Comparison of ENCODE assay signal across 14 cellular contexts in the genomic region with DNA sequence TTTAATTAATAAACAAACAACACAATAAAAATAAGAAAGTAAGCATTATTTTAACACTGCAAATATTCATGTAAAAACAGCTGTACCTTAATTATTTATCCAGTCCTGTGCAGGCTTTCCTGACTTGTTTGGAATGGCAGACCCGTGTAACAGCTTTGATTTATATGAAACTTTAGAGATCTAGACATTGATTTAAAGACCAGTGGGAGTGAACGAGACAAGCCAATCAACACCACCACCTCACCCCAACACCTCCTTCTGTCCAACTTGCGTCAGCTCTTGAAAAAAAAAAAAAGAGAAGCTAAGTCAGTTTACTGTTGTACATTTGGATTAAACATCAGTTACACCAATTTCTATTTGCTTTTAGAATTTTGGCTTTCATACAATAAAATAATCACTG. TPM values are rescaled to one million over a fixed set of nuclear protein-coding genes. Genes with fewer than 3 reads are reported as not detected.
DNase-seq lines count a peak whose midpoint lies in the region; ATAC-seq and TF ChIP-seq lines count a peak whose summit lies in the region.
"Had no signal": no experiment of that assay in that cellular context is flagged by ENCODE, and none has a peak within 500 bp of the region (broad histone marks: within the 10 kb centered on the region; RNA-seq: fewer than 3 reads in every experiment).

No MANE protein-coding gene starts in this region.

- TF ChIP-seq CTCF in LNCaP clone FGC (IDR thresholded peaks at IDR 0.05; ENCODE audit: control insufficient read depth, extremely low read depth, insufficient read depth) (no peak), right lobe of liver (IDR thresholded peaks at IDR 0.05) (no peak)

- peak; percentile 49 to 80 (median 66) for ATAC-seq in right lobe of liver
- ATAC-seq in GM21529 (IDR thresholded peaks at IDR 0.05; ENCODE audit: unreplicated experiment): no peak

- H3K27me3 ChIP-seq in GM23248 (replicated peaks; ENCODE audit: insufficient read depth) (no peaks in the 10 kb centered on the region), endocrine pancreas (ENCODE audit: control insufficient read depth, insufficient read depth, low read length) (no peaks in the 10 kb centered on the region), right lobe of liver (no peaks in the 10 kb centered on the region)

- no peaks in the 10 kb centered on the region for H4K20me1 ChIP-seq in GM23248 (ENCODE audit: insufficient read depth)

- peak overlapping the region; percentile 17; the same call in 1 of the 2 replicates for H2AFZ ChIP-seq in GM23248

- H3K4me2 ChIP-seq in GM23248 (ENCODE audit: unreplicated experiment): no peak overlapping the region

- no peaks in the 10 kb centered on the region for H3K9me2 ChIP-seq in GM23248 (ENCODE audit: insufficient read depth)

- TF ChIP-seq POLR2A in right lobe of liver (IDR thresholded peaks at IDR 0.05): peak; percentile 69

- no peaks in the 10 kb centered on the region for H3K4me1 ChIP-seq in GM23248 (ENCODE audit: insufficient read depth)
- peaks cover 34% of the 10 kb centered on the region for H3K4me1 ChIP-seq in endocrine pancreas (ENCODE audit: control insufficient read depth, insufficient read depth, low read length)
- peaks cover 0 to 8% (median 3%) of the 10 kb centered on the region in 4 donors for H3K4me1 ChIP-seq in right lobe of liver
- H3K4me1 ChIP-seq: BE2C had no signal

- H3K79me2 ChIP-seq in GM23248 (ENCODE audit: insufficient read depth): no peaks in the 10 kb centered on the region

- H3K4me3 ChIP-seq in GM23248 (no peak overlapping the region), LNCaP clone FGC (ENCODE audit: low read depth, low read length) (no peak overlapping the region), endocrine pancreas (ENCODE audit: control insufficient read depth, insufficient read depth, low read length) (peak overlapping the region; percentile 79), right lobe of liver (peak overlapping the region; percentile 8 to 60 (median 43))

- H3K9ac ChIP-seq in GM23248 (no peak overlapping the region), endocrine pancreas (ENCODE audit: control insufficient read depth, insufficient read depth, low read length) (no peak overlapping the region)

- in situ Hi-C loops in GM23248 (cut with MboI): no loop called here

- H3K27ac ChIP-seq in GM23248 (no peak overlapping the region), right lobe of liver (peak overlapping the region; percentile 48 to 92 (median 85))
- H3K27ac ChIP-seq: C4-2B had no signal

- WGBS in GM23248 (ENCODE audit: low coverage in 1 of 2, low lambda C conversion rate in 2 of 2, missing lambda C conversion rate in 2 of 2), 2 experiments: 51 to 56% methylated on average over 3 of the region's 3 CpGs
- 41% methylated on average over 3 of the region's 3 CpGs for WGBS in right lobe of liver (ENCODE audit: insufficient coverage, low coverage, low lambda C conversion rate, missing lambda C conversion rate)

- intact Hi-C loops in right lobe of liver (cut with DNase I): no loop called here

- H3F3A ChIP-seq in GM23248 (ENCODE audit: insufficient read depth): no peaks in the 10 kb centered on the region

- H3K36me3 ChIP-seq in GM23248 (ENCODE audit: low read depth) (no peaks in the 10 kb centered on the region), endocrine pancreas (ENCODE audit: control insufficient read depth, insufficient read depth, low read length) (no peaks in the 10 kb centered on the region), right lobe of liver (no peaks in the 10 kb centered on the region)
- H3K36me3 ChIP-seq: BE2C had no signal

- no peaks in the 10 kb centered on the region for H3K9me3 ChIP-seq in GM23248 (ENCODE audit: low read depth)
- H3K9me3 ChIP-seq in endocrine pancreas (ENCODE audit: control insufficient read depth, low read length): no peaks in the 10 kb centered on the region
- no peaks in the 10 kb centered on the region for H3K9me3 ChIP-seq in right lobe of liver
- H3K9me3 ChIP-seq: BE2C had no signal

- DNase-seq in GM23248 (no peak), LNCaP clone FGC (ENCODE audit: low read depth) (peak; percentile 18), right lobe of liver (peak in 2 of 3 donors; percentile 57 to 69), dermis blood vessel endothelial cell (no peak), middle frontal gyrus (ENCODE audit: extremely low spot score, low spot score) (no peak)
- DNase-seq: BE2C; CD4-positive, alpha-beta memory T cell; DND-41; GDM1; HCEC 1CT; HFFc6 had no signal

RNA-seq across cellular contexts. Expression of gene SLC38A4, which starts 22.3 kb away (rescaled TPM):
- total RNA-seq in GM23248 (2014; rRNA removed; shearing (Covaris generic)): 0.54 and 2.3 TPM in 2 replicates
- 0.36 and 0.57 TPM in 2 replicates for polyA plus RNA-seq in GM23248 (2016; fragmentation: Nextera tagmentation; extraction: Ambion mirVana)
- total RNA-seq in right lobe of liver (100 to 1,000 TPM; 158 to 604 (median 295) TPM), dermis blood vessel endothelial cell (1.2 and 7.3 TPM in 2 replicates)
- total RNA-seq: CD4-positive, alpha-beta memory T cell had no signal
- polyA plus RNA-seq: CD4-positive, alpha-beta memory T cell had no signal

Comparison
In these comparisons a context has a peak if more than half of its experiments do, and no peak if none do; other contexts are left out.
1. DNase-seq: peak in LNCaP clone FGC (single experiment) and right lobe of liver (2 of 3); none in GM23248 (single experiment), dermis blood vessel endothelial cell (single experiment) and middle frontal gyrus (single experiment).
2. H3K4me3 ChIP-seq: peak in endocrine pancreas (single experiment) and right lobe of liver (3 of 3); none in GM23248 (single experiment) and LNCaP clone FGC (single experiment).
3. RNA of gene SLC38A4, which starts 22.3 kb away (total RNA-seq): 158 to 604 TPM in right lobe of liver; 1.2 to 7.3 TPM in dermis blood vessel endothelial cell and 0.54 to 2.3 TPM in GM23248; every median in the first group is over 10 times any median in the second.